1 cellular context compared by ENCODE assay signal in genomic region chr3:193776626-193777025, GRCh38.
TF ChIP-seq lines count a peak whose summit lies in the region.

No MANE protein-coding gene starts in this region.

TF ChIP-seq in GM12878, 131 proteins besides CTCF, POLR2A, EP300 and RAD21 (continued from another document):
- TF ChIP-seq TCF3 (IDR thresholded peaks at IDR 0.05; ENCODE audit: borderline replicate concordance, insufficient read depth, low read depth, low read length), result no peak
- TF ChIP-seq, protein P1, sequence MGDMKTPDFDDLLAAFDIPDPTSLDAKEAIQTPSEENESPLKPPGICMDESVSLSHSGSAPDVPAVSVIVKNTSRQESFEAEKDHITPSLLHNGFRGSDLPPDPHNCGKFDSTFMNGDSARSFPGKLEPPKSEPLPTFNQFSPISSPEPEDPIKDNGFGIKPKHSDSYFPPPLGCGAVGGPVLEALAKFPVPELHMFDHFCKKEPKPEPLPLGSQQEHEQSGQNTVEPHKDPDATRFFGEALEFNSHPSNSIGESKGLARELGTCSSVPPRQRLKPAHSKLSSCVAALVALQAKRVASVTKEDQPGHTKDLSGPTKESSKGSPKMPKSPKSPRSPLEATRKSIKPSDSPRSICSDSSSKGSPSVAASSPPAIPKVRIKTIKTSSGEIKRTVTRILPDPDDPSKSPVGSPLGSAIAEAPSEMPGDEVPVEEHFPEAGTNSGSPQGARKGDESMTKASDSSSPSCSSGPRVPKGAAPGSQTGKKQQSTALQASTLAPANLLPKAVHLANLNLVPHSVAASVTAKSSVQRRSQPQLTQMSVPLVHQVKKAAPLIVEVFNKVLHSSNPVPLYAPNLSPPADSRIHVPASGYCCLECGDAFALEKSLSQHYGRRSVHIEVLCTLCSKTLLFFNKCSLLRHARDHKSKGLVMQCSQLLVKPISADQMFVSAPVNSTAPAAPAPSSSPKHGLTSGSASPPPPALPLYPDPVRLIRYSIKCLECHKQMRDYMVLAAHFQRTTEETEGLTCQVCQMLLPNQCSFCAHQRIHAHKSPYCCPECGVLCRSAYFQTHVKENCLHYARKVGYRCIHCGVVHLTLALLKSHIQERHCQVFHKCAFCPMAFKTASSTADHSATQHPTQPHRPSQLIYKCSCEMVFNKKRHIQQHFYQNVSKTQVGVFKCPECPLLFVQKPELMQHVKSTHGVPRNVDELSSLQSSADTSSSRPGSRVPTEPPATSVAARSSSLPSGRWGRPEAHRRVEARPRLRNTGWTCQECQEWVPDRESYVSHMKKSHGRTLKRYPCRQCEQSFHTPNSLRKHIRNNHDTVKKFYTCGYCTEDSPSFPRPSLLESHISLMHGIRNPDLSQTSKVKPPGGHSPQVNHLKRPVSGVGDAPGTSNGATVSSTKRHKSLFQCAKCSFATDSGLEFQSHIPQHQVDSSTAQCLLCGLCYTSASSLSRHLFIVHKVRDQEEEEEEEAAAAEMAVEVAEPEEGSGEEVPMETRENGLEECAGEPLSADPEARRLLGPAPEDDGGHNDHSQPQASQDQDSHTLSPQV (IDR thresholded peaks at IDR 0.05), result no peak
- TF ChIP-seq, protein P2, sequence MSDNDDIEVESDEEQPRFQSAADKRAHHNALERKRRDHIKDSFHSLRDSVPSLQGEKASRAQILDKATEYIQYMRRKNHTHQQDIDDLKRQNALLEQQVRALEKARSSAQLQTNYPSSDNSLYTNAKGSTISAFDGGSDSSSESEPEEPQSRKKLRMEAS (IDR thresholded peaks at IDR 0.05; ENCODE audit: low read depth, low read length), result no peak
- TF ChIP-seq ZBED1 (IDR thresholded peaks at IDR 0.05; ENCODE audit: borderline replicate concordance), result no peak
- TF ChIP-seq SMAD1 (IDR thresholded peaks at IDR 0.05; ENCODE audit: low read depth, partially characterized antibody), result no peak
- no peak for TF ChIP-seq FOXK2 (IDR thresholded peaks at IDR 0.05)
- TF ChIP-seq MYB (IDR thresholded peaks at IDR 0.05; ENCODE audit: borderline replicate concordance, low read depth, low read length), result no peak
- no peak for TF ChIP-seq KDM1A (IDR thresholded peaks at IDR 0.05; ENCODE audit: borderline replicate concordance)
TF ChIP-seq in GM12878: peak in this region for 2.
